In genomic region chr18:48973731-48974130, GRCh38 we compare ENCODE assay signal across 1 cellular context.
TF ChIP-seq lines count a peak whose summit lies in the region.

No MANE protein-coding gene starts in this region.

TF ChIP-seq in GM12878, 131 proteins besides CTCF, POLR2A, EP300 and RAD21 (continued from another document):
- no peak for TF ChIP-seq CUX1 (IDR thresholded peaks at IDR 0.05; ENCODE audit: insufficient replicate concordance, low read depth, low read length)
- no peak for TF ChIP-seq ZNF274 (IDR thresholded peaks at IDR 0.05; ENCODE audit: insufficient read depth, insufficient read length)
- TF ChIP-seq SUZ12 (IDR thresholded peaks at IDR 0.05; ENCODE audit: unreplicated experiment), result no peak
- no peak for TF ChIP-seq SMAD1 (IDR thresholded peaks at IDR 0.05; ENCODE audit: low read depth, partially characterized antibody)
- TF ChIP-seq, protein P1, sequence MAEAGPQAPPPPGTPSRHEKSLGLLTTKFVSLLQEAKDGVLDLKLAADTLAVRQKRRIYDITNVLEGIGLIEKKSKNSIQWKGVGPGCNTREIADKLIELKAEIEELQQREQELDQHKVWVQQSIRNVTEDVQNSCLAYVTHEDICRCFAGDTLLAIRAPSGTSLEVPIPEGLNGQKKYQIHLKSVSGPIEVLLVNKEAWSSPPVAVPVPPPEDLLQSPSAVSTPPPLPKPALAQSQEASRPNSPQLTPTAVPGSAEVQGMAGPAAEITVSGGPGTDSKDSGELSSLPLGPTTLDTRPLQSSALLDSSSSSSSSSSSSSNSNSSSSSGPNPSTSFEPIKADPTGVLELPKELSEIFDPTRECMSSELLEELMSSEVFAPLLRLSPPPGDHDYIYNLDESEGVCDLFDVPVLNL (IDR thresholded peaks at IDR 0.05; ENCODE audit: low read depth, low read length), result no peak
- TF ChIP-seq, protein P2, sequence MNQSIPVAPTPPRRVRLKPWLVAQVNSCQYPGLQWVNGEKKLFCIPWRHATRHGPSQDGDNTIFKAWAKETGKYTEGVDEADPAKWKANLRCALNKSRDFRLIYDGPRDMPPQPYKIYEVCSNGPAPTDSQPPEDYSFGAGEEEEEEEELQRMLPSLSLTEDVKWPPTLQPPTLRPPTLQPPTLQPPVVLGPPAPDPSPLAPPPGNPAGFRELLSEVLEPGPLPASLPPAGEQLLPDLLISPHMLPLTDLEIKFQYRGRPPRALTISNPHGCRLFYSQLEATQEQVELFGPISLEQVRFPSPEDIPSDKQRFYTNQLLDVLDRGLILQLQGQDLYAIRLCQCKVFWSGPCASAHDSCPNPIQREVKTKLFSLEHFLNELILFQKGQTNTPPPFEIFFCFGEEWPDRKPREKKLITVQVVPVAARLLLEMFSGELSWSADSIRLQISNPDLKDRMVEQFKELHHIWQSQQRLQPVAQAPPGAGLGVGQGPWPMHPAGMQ (IDR thresholded peaks at IDR 0.05; ENCODE audit: borderline replicate concordance), result no peak
TF ChIP-seq in GM12878: peak in this region for 0.
